Comparison of ENCODE assay signal across 7 cellular contexts in genomic region chr22:37199103-37199838, GRCh38.
A peak's percentile ranks its signal among the peaks of the same experiment; 100 is the strongest.
DNase-seq lines count a peak whose midpoint lies in the region; ATAC-seq and TF ChIP-seq lines count a peak whose summit lies in the region.

No MANE protein-coding gene starts in this region.

- no peaks in the 10 kb centered on the region for H3K9me3 Mint-ChIP-seq in T-helper 2 cell treated with Interferon-gamma antibody and Interleukin-4, amounts not matched to agents 5 μg/mL and 100 μg/mL, for 36 hours

- peak; percentile 82 for TF ChIP-seq CTCF in astrocyte of the cerebellum (IDR thresholded peaks at IDR 0.05; ENCODE audit: low read depth, low read length, missing control alignments)

- no peaks in the 10 kb centered on the region for H3K27me3 ChIP-seq in rectal smooth muscle tissue (ENCODE audit: control insufficient read depth, insufficient read depth, low read length)

- H3K4me3 ChIP-seq in astrocyte of the cerebellum (ENCODE audit: low read depth, low read length): peak overlapping the region; percentile 63
- peak overlapping the region; percentile 94 for H3K4me3 ChIP-seq in rectal smooth muscle tissue (ENCODE audit: low read length)

- peaks cover 21% of the 10 kb centered on the region for H3K4me1 ChIP-seq in rectal smooth muscle tissue (ENCODE audit: control insufficient read depth, insufficient read depth, low read length)

- H3K27me3 Mint-ChIP-seq in T-helper 2 cell treated with Interferon-gamma antibody and Interleukin-4, amounts not matched to agents 5 μg/mL and 100 μg/mL, for 36 hours (ENCODE audit: low read depth): no peaks in the 10 kb centered on the region

- peak overlapping the region; percentile 88 for H3K4me3 Mint-ChIP-seq in T-helper 2 cell treated with Interferon-gamma antibody and Interleukin-4, amounts not matched to agents 5 μg/mL and 100 μg/mL, for 36 hours

- peak overlapping the region; percentile 84 for H3K9ac ChIP-seq in rectal smooth muscle tissue (ENCODE audit: low read length)

- H3K27ac ChIP-seq in rectal smooth muscle tissue (ENCODE audit: low read depth, low read length): peak overlapping the region; percentile 90

- peak overlapping the region; percentile 93 for H3K27ac Mint-ChIP-seq in T-helper 2 cell treated with Interferon-gamma antibody and Interleukin-4, amounts not matched to agents 5 μg/mL and 100 μg/mL, for 36 hours

- ATAC-seq in GM18499 (IDR thresholded peaks at IDR 0.05; ENCODE audit: insufficient read depth, unreplicated experiment) (peak; percentile 80), HG02943 (IDR thresholded peaks at IDR 0.05; ENCODE audit: low read depth, unreplicated experiment) (peak; percentile 75)

- H3K36me3 ChIP-seq in rectal smooth muscle tissue (ENCODE audit: control insufficient read depth, insufficient read depth, low read length): no peaks in the 10 kb centered on the region

- H3K36me3 Mint-ChIP-seq in T-helper 2 cell treated with Interferon-gamma antibody and Interleukin-4, amounts not matched to agents 5 μg/mL and 100 μg/mL, for 36 hours (ENCODE audit: low read depth): no peaks in the 10 kb centered on the region

- peak; percentile 80 to 88 for DNase-seq in NCI-H187 (lab: John Stamatoyannopoulos, UW)
- DNase-seq in T-helper 2 cell treated with Interferon-gamma antibody and Interleukin-4, amounts not matched to agents 5 μg/mL and 100 μg/mL, for 36 hours (ENCODE audit: low spot score): peak; percentile 100
- DNase-seq in astrocyte of the cerebellum (ENCODE audit: low read depth): peak; percentile 96
- peak; percentile 96 for DNase-seq in hepatic stellate cell (ENCODE audit: low spot score)

- H3K4me1 Mint-ChIP-seq in T-helper 2 cell treated with Interferon-gamma antibody and Interleukin-4, amounts not matched to agents 5 μg/mL and 100 μg/mL, for 36 hours (ENCODE audit: low read depth): peaks cover 28% of the 10 kb centered on the region

- in situ Hi-C loops in astrocyte of the cerebellum (cut with HindIII; ENCODE audit: low sequenced_read_pairs): no loop called here

Comparison
In these comparisons a context has a peak if more than half of its experiments do, and no peak if none do; other contexts are left out.
1. Peak in every context shown above with its lines: DNase-seq, ATAC-seq, H3K4me3 ChIP-seq and H3K27ac ChIP-seq.